ENCODE assay signal across 15 cellular contexts in the genomic region with DNA sequence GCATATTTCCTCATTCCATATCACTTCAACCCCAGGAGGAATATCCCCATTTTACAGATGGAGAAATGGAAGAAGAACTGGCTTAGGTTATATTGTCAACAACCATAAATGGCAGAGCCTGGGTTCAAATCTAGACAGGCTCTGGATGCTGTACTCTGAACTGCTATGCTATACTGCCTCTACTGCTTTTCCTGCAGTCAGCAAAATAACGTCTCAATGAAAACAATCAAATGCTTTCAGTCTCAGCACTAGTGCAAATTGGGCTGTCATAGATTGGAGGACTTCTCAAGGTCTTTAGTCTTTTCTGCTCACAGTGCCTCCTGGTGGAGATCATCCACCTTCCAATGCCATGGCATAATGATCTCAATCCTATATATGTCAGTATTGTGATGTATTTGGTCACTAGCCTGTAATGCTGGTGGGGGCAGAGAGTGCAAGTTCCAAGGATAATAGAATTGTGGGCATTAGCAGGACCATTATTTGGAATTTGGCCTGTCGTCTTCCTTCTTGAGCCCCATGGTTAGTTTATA.
DNase-seq lines count a peak whose midpoint lies in the region; ATAC-seq and TF ChIP-seq lines count a peak whose summit lies in the region.
"Had no signal": no experiment of that assay in that cellular context is flagged by ENCODE, and none has a peak within 500 bp of the region (broad histone marks: within the 10 kb centered on the region; RNA-seq: fewer than 3 reads in every experiment).

No MANE protein-coding gene starts in this region.

- H3K4me3 ChIP-seq in LNCaP clone FGC (ENCODE audit: low read depth, low read length) (no peak overlapping the region), choroid plexus epithelial cell (ENCODE audit: low read depth, low read length) (no peak overlapping the region)
- H3K4me3 ChIP-seq: prostate gland had no signal

- TF ChIP-seq CTCF in GM12874 (IDR thresholded peaks at IDR 0.05; ENCODE audit: insufficient read depth, low read depth, low read length) (peak; percentile 57), LNCaP clone FGC (IDR thresholded peaks at IDR 0.05; ENCODE audit: control insufficient read depth, extremely low read depth, insufficient read depth) (peak; percentile 32), choroid plexus epithelial cell (conservative IDR thresholded peaks at IDR 0.05; ENCODE audit: low read depth, low read length) (peak; percentile 17)

- ATAC-seq in GM18498 (IDR thresholded peaks at IDR 0.05; ENCODE audit: unreplicated experiment), result no peak

- in situ Hi-C loops in ACHN (cut with HindIII; ENCODE audit: low pct_ligation_motif_present, low pct_unique_long_range_greater_than_20kb, low sequenced_read_pairs), result no loop called here

- DNase-seq in ACHN, result peak; percentile 3
- DNase-seq in LNCaP clone FGC (ENCODE audit: low read depth), result no peak
- DNase-seq in choroid plexus epithelial cell (ENCODE audit: low read depth), result no peak
- no peak for DNase-seq in inferior parietal cortex (ENCODE audit: extremely low spot score)
- no peak for DNase-seq in mesenteric fat pad (ENCODE audit: low spot score)
- DNase-seq in DMS153 treated with DMSO at 0.1 percent for 48 hours (lab: John Stamatoyannopoulos, UW; ENCODE audit: unreplicated experiment), result no peak
- DNase-seq: activated CD4-positive, alpha-beta T cell treated with anti-CD3 and anti-CD28 coated beads for 4 hours; activated effector memory CD4-positive, alpha-beta T cell treated with Interleukin-2 at 50 U/mL for 16 hours; midbrain; MM.1S; NCI-H510A treated with DMSO at 0.1 percent for 48 hours; stimulated activated naive CD4-positive, alpha-beta T cell treated with Interleukin-2 at 50 U/mL for 16 hours had no signal
